1 cellular context compared by ENCODE assay signal in the genomic region with DNA sequence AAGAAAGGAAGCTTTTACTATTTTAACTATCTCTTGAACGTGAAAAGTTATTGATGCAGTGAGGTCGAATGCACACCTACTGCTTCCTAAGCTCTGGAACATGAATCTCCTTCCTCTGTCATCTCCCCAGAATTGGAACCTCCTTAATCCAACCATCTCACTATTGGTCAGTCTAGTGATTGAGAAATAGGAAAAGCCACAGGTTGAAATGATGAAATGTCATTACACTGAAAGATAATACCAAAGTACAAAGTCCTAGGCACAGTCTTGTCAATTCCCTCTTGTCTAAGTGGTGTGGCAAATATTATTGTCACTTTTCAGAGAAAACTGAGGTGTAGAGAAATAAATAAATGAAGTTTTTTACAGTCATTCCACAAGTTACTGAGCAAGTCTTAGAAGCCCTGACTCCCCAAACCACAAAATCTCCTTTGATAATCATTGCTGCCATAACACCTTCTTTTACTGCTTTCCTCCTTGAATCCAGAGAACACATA.
A peak's percentile ranks its signal among the peaks of the same experiment; 100 is the strongest.
TF ChIP-seq lines count a peak whose summit lies in the region.

No MANE protein-coding gene starts in this region.

TF ChIP-seq in HepG2, 621 proteins besides CTCF, POLR2A, EP300 and RAD21 (continued from another document and continues in another):
- TF ChIP-seq USF2 (IDR thresholded peaks at IDR 0.05; ENCODE audit: low read depth, low read length) (no peak), USF2 (CRISPR knock-in tag; IDR thresholded peaks at IDR 0.05; ENCODE audit: borderline replicate concordance) (0 out of 2 replicates have a peak, but pooled peaks have one; percentile 32), RCOR2 (CRISPR knock-in tag; IDR thresholded peaks at IDR 0.05) (peak; percentile 62; the same call in 1 of the 2 replicates), SRF (IDR thresholded peaks at IDR 0.05; ENCODE audit: low read depth, low read length) (no peak), NR2F2 (IDR thresholded peaks at IDR 0.05; ENCODE audit: borderline replicate concordance, low read depth) (peak; percentile 39; the same call in 1 of the 2 replicates), ZNF224 (CRISPR knock-in tag; IDR thresholded peaks at IDR 0.05) (no peak), ISX (CRISPR knock-in tag; conservative IDR thresholded peaks at IDR 0.05) (no peak), CREM (IDR thresholded peaks at IDR 0.05) (peak; percentile 55), CREM (CRISPR knock-in tag; IDR thresholded peaks at IDR 0.05) (no peak), MXD4 (CRISPR knock-in tag; IDR thresholded peaks at IDR 0.05) (0 out of 2 replicates have a peak, but pooled peaks have one; percentile 19), ISL2 (CRISPR knock-in tag; IDR thresholded peaks at IDR 0.05) (peak; percentile 49; the same call in 1 of the 2 replicates), FOXA1 (IDR thresholded peaks at IDR 0.05) (no peak), FOXA1 (CRISPR knock-in tag; IDR thresholded peaks at IDR 0.05) (peak; percentile 57), RBFOX2 (IDR thresholded peaks at IDR 0.05; ENCODE audit: low read depth, low read length) (peak; percentile 39), ZNF891 (CRISPR knock-in tag; IDR thresholded peaks at IDR 0.05) (no peak), ZNF678 (CRISPR knock-in tag; IDR thresholded peaks at IDR 0.05) (no peak), RNF219 (CRISPR knock-in tag; IDR thresholded peaks at IDR 0.05) (no peak), TBX2 (CRISPR knock-in tag; IDR thresholded peaks at IDR 0.05; ENCODE audit: borderline replicate concordance) (peak; percentile 37; the same call in 1 of the 2 replicates), GABPB1 (CRISPR knock-in tag; IDR thresholded peaks at IDR 0.05) (no peak), ZNF672 (CRISPR knock-in tag; IDR thresholded peaks at IDR 0.05) (no peak), ZNF563 (CRISPR knock-in tag; IDR thresholded peaks at IDR 0.05) (no peak), MED1 (CRISPR knock-in tag; IDR thresholded peaks at IDR 0.05) (peak; percentile 60; the same call in 1 of the 2 replicates), ZNF337 (CRISPR knock-in tag; IDR thresholded peaks at IDR 0.05; ENCODE audit: borderline replicate concordance, low read depth) (no peak), MIXL1 (CRISPR knock-in tag; IDR thresholded peaks at IDR 0.05) (peak; percentile 49), ATF2 (CRISPR knock-in tag; IDR thresholded peaks at IDR 0.05) (peak; percentile 64; the same call in 1 of the 2 replicates), DNMT3B (CRISPR knock-in tag; conservative IDR thresholded peaks at IDR 0.05) (0 out of 2 replicates have a peak, but pooled peaks have one; percentile 50), ZFP82 (CRISPR knock-in tag; IDR thresholded peaks at IDR 0.05; ENCODE audit: borderline replicate concordance) (no peak), ZNF605 (CRISPR knock-in tag; IDR thresholded peaks at IDR 0.05) (no peak), PREB (CRISPR knock-in tag; IDR thresholded peaks at IDR 0.05) (no peak), NR2F6 (IDR thresholded peaks at IDR 0.05) (0 out of 2 replicates have a peak, but pooled peaks have one; percentile 18), NR2F6 (CRISPR knock-in tag; IDR thresholded peaks at IDR 0.05) (peak; percentile 65), ZNF720 (CRISPR knock-in tag; IDR thresholded peaks at IDR 0.05) (no peak), SOX5 (CRISPR knock-in tag; IDR thresholded peaks at IDR 0.05; ENCODE audit: borderline replicate concordance) (peak; percentile 79; the same call in 1 of the 2 replicates), TGIF2 (CRISPR knock-in tag; IDR thresholded peaks at IDR 0.05) (peak; percentile 83), CHD4 (IDR thresholded peaks at IDR 0.05; ENCODE audit: borderline replicate concordance, low read length) (no peak; the same call in 1 of the 2 replicates), U2AF1 (optimal IDR thresholded peaks at IDR 0.05; ENCODE audit: low read depth, low read length) (no peak), ZNF761 (CRISPR knock-in tag; conservative IDR thresholded peaks at IDR 0.05) (no peak), ZBTB4 (CRISPR knock-in tag; IDR thresholded peaks at IDR 0.05; ENCODE audit: borderline replicate concordance) (no peak), POLR2AphosphoS5 (IDR thresholded peaks at IDR 0.05; ENCODE audit: low read depth, low read length) (peak; percentile 58), ZNF607 (CRISPR knock-in tag; IDR thresholded peaks at IDR 0.05; ENCODE audit: borderline replicate concordance) (no peak), KMT2B (CRISPR knock-in tag; IDR thresholded peaks at IDR 0.05) (no peak), PRPF4 (IDR thresholded peaks at IDR 0.05; ENCODE audit: low read depth, low read length, poor library complexity, severe bottlenecking) (no peak), GATAD1 (CRISPR knock-in tag; IDR thresholded peaks at IDR 0.05) (no peak), MTF2 (CRISPR knock-in tag; IDR thresholded peaks at IDR 0.05; ENCODE audit: borderline replicate concordance) (no peak)
- TF ChIP-seq, protein P1, sequence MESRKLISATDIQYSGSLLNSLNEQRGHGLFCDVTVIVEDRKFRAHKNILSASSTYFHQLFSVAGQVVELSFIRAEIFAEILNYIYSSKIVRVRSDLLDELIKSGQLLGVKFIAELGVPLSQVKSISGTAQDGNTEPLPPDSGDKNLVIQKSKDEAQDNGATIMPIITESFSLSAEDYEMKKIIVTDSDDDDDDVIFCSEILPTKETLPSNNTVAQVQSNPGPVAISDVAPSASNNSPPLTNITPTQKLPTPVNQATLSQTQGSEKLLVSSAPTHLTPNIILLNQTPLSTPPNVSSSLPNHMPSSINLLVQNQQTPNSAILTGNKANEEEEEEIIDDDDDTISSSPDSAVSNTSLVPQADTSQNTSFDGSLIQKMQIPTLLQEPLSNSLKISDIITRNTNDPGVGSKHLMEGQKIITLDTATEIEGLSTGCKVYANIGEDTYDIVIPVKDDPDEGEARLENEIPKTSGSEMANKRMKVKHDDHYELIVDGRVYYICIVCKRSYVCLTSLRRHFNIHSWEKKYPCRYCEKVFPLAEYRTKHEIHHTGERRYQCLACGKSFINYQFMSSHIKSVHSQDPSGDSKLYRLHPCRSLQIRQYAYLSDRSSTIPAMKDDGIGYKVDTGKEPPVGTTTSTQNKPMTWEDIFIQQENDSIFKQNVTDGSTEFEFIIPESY (CRISPR knock-in tag; IDR thresholded peaks at IDR 0.05): no peak
- TF ChIP-seq, protein P2, sequence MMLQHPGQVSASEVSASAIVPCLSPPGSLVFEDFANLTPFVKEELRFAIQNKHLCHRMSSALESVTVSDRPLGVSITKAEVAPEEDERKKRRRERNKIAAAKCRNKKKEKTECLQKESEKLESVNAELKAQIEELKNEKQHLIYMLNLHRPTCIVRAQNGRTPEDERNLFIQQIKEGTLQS (CRISPR knock-in tag; IDR thresholded peaks at IDR 0.05): peak; percentile 63
- TF ChIP-seq, protein P3, sequence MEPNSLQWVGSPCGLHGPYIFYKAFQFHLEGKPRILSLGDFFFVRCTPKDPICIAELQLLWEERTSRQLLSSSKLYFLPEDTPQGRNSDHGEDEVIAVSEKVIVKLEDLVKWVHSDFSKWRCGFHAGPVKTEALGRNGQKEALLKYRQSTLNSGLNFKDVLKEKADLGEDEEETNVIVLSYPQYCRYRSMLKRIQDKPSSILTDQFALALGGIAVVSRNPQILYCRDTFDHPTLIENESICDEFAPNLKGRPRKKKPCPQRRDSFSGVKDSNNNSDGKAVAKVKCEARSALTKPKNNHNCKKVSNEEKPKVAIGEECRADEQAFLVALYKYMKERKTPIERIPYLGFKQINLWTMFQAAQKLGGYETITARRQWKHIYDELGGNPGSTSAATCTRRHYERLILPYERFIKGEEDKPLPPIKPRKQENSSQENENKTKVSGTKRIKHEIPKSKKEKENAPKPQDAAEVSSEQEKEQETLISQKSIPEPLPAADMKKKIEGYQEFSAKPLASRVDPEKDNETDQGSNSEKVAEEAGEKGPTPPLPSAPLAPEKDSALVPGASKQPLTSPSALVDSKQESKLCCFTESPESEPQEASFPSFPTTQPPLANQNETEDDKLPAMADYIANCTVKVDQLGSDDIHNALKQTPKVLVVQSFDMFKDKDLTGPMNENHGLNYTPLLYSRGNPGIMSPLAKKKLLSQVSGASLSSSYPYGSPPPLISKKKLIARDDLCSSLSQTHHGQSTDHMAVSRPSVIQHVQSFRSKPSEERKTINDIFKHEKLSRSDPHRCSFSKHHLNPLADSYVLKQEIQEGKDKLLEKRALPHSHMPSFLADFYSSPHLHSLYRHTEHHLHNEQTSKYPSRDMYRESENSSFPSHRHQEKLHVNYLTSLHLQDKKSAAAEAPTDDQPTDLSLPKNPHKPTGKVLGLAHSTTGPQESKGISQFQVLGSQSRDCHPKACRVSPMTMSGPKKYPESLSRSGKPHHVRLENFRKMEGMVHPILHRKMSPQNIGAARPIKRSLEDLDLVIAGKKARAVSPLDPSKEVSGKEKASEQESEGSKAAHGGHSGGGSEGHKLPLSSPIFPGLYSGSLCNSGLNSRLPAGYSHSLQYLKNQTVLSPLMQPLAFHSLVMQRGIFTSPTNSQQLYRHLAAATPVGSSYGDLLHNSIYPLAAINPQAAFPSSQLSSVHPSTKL (CRISPR knock-in tag; IDR thresholded peaks at IDR 0.05): peak; percentile 91
- TF ChIP-seq, protein P4, sequence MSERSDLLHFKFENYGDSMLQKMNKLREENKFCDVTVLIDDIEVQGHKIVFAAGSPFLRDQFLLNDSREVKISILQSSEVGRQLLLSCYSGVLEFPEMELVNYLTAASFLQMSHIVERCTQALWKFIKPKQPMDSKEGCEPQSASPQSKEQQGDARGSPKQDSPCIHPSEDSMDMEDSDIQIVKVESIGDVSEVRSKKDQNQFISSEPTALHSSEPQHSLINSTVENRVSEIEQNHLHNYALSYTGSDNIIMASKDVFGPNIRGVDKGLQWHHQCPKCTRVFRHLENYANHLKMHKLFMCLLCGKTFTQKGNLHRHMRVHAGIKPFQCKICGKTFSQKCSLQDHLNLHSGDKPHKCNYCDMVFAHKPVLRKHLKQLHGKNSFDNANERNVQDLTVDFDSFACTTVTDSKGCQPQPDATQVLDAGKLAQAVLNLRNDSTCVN (CRISPR knock-in tag; IDR thresholded peaks at IDR 0.05; ENCODE audit: borderline replicate concordance): no peak
